ENCODE assay signal across 18 cellular contexts in genomic region chr1:187870567-187870966, GRCh38.
"Had no signal": no experiment of that assay in that cellular context is flagged by ENCODE, and none has a peak within 500 bp of the region (broad histone marks: within the 10 kb centered on the region; RNA-seq: fewer than 3 reads in every experiment).

No MANE protein-coding gene starts in this region.

- DNase-seq: activated B cell treated with CpG ODN at 0.5 μM for 24 hours; activated CD4-positive, alpha-beta T cell treated with anti-CD3 and anti-CD28 coated beads for 1 hour; activated CD4-positive, alpha-beta T cell treated with anti-CD3 and anti-CD28 coated beads, Interleukin-2, amount 10 ng/mL, durations not matched to agents 24 days and 14 days; activated CD4-positive, alpha-beta T cell treated with anti-CD3 and anti-CD28 coated beads, Interleukin-2, amount 50 U/mL, for 48 hours; activated CD8-positive, alpha-beta memory T cell treated with anti-CD3 and anti-CD28 coated beads, Interleukin-2, amount 10 ng/mL, durations not matched to agents 7 days and 5 days; activated effector memory CD4-positive, alpha-beta T cell treated with anti-CD3 and anti-CD28 coated beads, Interleukin-2, amount 50 U/mL, for 16 hours; activated naive CD4-positive, alpha-beta T cell treated with Interleukin-2 at 50 U/mL for 16 hours; activated naive CD8-positive, alpha-beta T cell treated with anti-CD3 and anti-CD28 coated beads, Interleukin-2, amount 50 U/mL, for 24 hours; activated T-cell treated with anti-CD3 and anti-CD28 coated beads, Interleukin-2, amount 50 U/mL, for 4 hours; cerebellar nuclear complex; Kasumi-1; KBM-7; NCI-H146; NCI-H187 treated with DMSO at 0.1 percent for 48 hours; NCI-H2081 treated with DMSO at 0.1 percent for 48 hours; NCI-H226; NCI-H526 had no signal

- ATAC-seq: activated CD8-positive, alpha-beta memory T cell treated with anti-CD3 and anti-CD28 coated beads, Interleukin-2, amount 10 ng/mL, durations not matched to agents 7 days and 5 days; activated naive CD4-positive, alpha-beta T cell treated with anti-CD3 and anti-CD28 coated beads, Interleukin-2, amount 50 U/mL, for 72 hours; activated naive CD8-positive, alpha-beta T cell treated with anti-CD3 and anti-CD28 coated beads, Interleukin-2, amount 50 U/mL, for 24 hours; activated T-cell treated with anti-CD3 and anti-CD28 coated beads, Interleukin-2, amount 50 U/mL, for 4 hours had no signal
